ENCODE assay signal across 2 cellular contexts in the genomic region with DNA sequence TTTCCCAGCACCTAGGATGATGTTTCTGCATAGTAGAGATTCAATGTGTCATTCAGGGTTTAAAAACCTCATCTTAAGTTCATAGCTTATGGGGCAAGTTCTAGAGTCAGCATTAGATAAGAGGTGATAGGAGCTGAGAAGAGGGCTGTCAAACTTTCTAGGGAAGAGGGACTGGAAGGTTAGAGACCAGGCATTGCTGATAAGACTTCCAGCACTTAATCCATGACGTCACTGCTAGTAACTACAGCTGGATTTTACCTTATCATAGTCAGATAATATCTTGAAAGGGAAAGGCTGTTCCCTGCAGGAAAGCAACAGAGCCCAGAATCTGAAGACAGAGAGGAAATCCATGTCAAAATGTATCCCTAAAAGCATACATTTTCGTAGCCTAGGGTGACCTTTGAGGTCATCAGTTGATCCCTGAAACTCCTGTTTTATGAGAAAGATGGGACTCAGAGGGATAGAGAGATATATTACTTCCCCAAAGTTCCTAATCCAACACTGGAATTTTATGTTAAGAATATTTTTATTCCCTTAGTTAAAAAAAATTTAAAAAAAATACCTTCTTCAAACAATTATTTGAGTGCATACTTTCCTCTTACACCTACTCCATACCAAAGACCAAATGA.
TF ChIP-seq lines count a peak whose summit lies in the region.

No MANE protein-coding gene starts in this region.

TF ChIP-seq in GM12878, 131 proteins besides CTCF, POLR2A, EP300 and RAD21:
- TF ChIP-seq SMAD1 (IDR thresholded peaks at IDR 0.05; ENCODE audit: low read depth, partially characterized antibody): no peak
- no peak for TF ChIP-seq EZH2 (IDR thresholded peaks at IDR 0.05; ENCODE audit: borderline replicate concordance, control insufficient read depth, low read depth, low read length)
- 0 out of 2 replicates have a peak, but pooled peaks have one; percentile 32 for TF ChIP-seq ATF7 (IDR thresholded peaks at IDR 0.05; ENCODE audit: low read depth)
- no peak for TF ChIP-seq ZNF622 (IDR thresholded peaks at IDR 0.05)

TF ChIP-seq in liver, 16 proteins besides CTCF, POLR2A, EP300 and RAD21:
- peak; percentile 33 for TF ChIP-seq NR2F2 (IDR thresholded peaks at IDR 0.05)
- no peak for TF ChIP-seq FOXA1 (IDR thresholded peaks at IDR 0.05)
- TF ChIP-seq SP1 (IDR thresholded peaks at IDR 0.05): no peak
- TF ChIP-seq RXRA (IDR thresholded peaks at IDR 0.05): no peak
